ENCODE assay signal across 25 cellular contexts in genomic region chr11:129536338-129536737, GRCh38.
"Had no signal": no experiment of that assay in that cellular context is flagged by ENCODE, and none has a peak within 500 bp of the region (broad histone marks: within the 10 kb centered on the region; RNA-seq: fewer than 3 reads in every experiment).

No MANE protein-coding gene starts in this region.

- DNase-seq: dermis blood vessel endothelial cell; dorsolateral prefrontal cortex; effector CD4-positive, alpha-beta T cell; effector memory CD4-positive, alpha-beta T cell; esophagus squamous epithelium; foreskin fibroblast; foreskin melanocyte; gastrocnemius medialis; heart left ventricle; hypothalamus; left cardiac atrium; left lung; left ventricle myocardium superior; lower lobe of right lung; mesenchymal stem cell; mucosa of descending colon; naive B cell; naive thymus-derived CD8-positive, alpha-beta T cell had no signal

- H3K4me1 Mint-ChIP-seq: mesothelial cell of epicardium, naive B cell had no signal

- H3K4me3 Mint-ChIP-seq: mesothelial cell of epicardium; naive B cell; naive thymus-derived CD8-positive, alpha-beta T cell had no signal

- H3K27me3 ChIP-seq: esophagus squamous epithelium, gastrocnemius medialis, hepatocyte, left lung had no signal

- H3K27ac Mint-ChIP-seq: mesothelial cell of epicardium; naive B cell; naive thymus-derived CD8-positive, alpha-beta T cell had no signal

- H3K36me3 ChIP-seq: esophagus squamous epithelium, gastrocnemius medialis, heart left ventricle, left lung, lower lobe of right lung had no signal

- H3K27me3 Mint-ChIP-seq: naive B cell had no signal

- H3K27ac ChIP-seq: coronary artery, dorsolateral prefrontal cortex, esophagus squamous epithelium, gastrocnemius medialis, heart left ventricle, hepatocyte, left lung, lower lobe of right lung had no signal

- FAIRE-seq: colon, endothelial cell of umbilical vein, islet of Langerhans, keratinocyte had no signal

- H3K4me3 ChIP-seq: coronary artery, dorsolateral prefrontal cortex, esophagus squamous epithelium, gastrocnemius medialis, heart left ventricle, hepatocyte, left lung, lower lobe of right lung, mucosa of descending colon had no signal
